ENCODE assay signal across 1 cellular context in the genomic region with DNA sequence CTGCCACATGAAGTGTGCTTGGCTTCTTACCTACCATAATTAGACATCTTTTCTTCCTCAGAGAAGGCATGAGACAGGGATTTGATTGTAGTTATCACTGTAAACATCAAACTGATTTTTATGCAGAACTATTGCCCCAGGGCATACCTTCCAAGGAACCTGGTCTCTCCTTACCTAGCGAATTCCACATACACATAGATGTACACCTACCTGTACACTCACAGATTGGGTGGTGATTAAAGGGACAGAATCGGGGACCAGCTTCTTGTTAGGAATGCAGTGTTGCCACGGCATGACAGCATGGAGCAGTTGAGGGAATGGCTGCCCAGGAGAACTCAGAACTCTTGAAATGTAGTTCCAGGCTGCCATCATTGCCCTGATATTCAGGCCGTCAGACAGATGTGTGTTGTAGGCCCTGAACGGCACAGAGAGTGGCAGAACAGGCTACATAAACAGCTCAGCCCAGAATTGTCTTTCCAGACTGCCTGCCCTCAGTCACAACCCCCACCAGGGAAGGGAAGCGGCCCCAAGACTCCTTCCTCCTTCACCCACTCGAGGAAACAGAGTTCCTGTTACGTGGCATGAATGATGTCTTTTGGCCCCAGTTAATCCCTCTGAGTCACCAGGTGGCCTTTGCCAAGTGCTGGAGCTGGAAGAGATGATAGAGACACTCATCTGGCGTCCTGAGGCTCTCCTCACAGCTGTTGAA.
TF ChIP-seq lines count a peak whose summit lies in the region.

No MANE protein-coding gene starts in this region.

TF ChIP-seq in WTC11, 78 proteins besides CTCF, POLR2A, EP300 and RAD21 (continued from another document):
- TF ChIP-seq, protein P1, sequence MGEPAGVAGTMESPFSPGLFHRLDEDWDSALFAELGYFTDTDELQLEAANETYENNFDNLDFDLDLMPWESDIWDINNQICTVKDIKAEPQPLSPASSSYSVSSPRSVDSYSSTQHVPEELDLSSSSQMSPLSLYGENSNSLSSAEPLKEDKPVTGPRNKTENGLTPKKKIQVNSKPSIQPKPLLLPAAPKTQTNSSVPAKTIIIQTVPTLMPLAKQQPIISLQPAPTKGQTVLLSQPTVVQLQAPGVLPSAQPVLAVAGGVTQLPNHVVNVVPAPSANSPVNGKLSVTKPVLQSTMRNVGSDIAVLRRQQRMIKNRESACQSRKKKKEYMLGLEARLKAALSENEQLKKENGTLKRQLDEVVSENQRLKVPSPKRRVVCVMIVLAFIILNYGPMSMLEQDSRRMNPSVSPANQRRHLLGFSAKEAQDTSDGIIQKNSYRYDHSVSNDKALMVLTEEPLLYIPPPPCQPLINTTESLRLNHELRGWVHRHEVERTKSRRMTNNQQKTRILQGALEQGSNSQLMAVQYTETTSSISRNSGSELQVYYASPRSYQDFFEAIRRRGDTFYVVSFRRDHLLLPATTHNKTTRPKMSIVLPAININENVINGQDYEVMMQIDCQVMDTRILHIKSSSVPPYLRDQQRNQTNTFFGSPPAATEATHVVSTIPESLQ (CRISPR knock-in tag; IDR thresholded peaks at IDR 0.05), result no peak
- TF ChIP-seq HMGA2 (CRISPR knock-in tag; IDR thresholded peaks at IDR 0.05), result no peak
- no peak for TF ChIP-seq TEAD4 (CRISPR knock-in tag; IDR thresholded peaks at IDR 0.05)
- TF ChIP-seq, protein P2, sequence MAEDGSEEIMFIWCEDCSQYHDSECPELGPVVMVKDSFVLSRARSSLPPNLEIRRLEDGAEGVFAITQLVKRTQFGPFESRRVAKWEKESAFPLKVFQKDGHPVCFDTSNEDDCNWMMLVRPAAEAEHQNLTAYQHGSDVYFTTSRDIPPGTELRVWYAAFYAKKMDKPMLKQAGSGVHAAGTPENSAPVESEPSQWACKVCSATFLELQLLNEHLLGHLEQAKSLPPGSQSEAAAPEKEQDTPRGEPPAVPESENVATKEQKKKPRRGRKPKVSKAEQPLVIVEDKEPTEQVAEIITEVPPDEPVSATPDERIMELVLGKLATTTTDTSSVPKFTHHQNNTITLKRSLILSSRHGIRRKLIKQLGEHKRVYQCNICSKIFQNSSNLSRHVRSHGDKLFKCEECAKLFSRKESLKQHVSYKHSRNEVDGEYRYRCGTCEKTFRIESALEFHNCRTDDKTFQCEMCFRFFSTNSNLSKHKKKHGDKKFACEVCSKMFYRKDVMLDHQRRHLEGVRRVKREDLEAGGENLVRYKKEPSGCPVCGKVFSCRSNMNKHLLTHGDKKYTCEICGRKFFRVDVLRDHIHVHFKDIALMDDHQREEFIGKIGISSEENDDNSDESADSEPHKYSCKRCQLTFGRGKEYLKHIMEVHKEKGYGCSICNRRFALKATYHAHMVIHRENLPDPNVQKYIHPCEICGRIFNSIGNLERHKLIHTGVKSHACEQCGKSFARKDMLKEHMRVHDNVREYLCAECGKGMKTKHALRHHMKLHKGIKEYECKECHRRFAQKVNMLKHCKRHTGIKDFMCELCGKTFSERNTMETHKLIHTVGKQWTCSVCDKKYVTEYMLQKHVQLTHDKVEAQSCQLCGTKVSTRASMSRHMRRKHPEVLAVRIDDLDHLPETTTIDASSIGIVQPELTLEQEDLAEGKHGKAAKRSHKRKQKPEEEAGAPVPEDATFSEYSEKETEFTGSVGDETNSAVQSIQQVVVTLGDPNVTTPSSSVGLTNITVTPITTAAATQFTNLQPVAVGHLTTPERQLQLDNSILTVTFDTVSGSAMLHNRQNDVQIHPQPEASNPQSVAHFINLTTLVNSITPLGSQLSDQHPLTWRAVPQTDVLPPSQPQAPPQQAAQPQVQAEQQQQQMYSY (CRISPR knock-in tag; IDR thresholded peaks at IDR 0.05), result no peak
- TF ChIP-seq, protein P3, sequence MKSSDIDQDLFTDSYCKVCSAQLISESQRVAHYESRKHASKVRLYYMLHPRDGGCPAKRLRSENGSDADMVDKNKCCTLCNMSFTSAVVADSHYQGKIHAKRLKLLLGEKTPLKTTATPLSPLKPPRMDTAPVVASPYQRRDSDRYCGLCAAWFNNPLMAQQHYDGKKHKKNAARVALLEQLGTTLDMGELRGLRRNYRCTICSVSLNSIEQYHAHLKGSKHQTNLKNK (CRISPR knock-in tag; IDR thresholded peaks at IDR 0.05), result no peak
- no peak for TF ChIP-seq KAT7 (CRISPR knock-in tag; IDR thresholded peaks at IDR 0.05; ENCODE audit: borderline replicate concordance)
- no peak for TF ChIP-seq CBFB (CRISPR knock-in tag; IDR thresholded peaks at IDR 0.05; ENCODE audit: low read depth)
- no peak for TF ChIP-seq MXD4 (CRISPR knock-in tag; IDR thresholded peaks at IDR 0.05; ENCODE audit: borderline replicate concordance)
- TF ChIP-seq, protein P4, sequence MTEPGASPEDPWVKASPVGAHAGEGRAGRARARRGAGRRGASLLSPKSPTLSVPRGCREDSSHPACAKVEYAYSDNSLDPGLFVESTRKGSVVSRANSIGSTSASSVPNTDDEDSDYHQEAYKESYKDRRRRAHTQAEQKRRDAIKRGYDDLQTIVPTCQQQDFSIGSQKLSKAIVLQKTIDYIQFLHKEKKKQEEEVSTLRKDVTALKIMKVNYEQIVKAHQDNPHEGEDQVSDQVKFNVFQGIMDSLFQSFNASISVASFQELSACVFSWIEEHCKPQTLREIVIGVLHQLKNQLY (CRISPR knock-in tag; IDR thresholded peaks at IDR 0.05), result no peak
- no peak for TF ChIP-seq ATF1 (CRISPR knock-in tag; IDR thresholded peaks at IDR 0.05)
- TF ChIP-seq FOXP1 (CRISPR knock-in tag; IDR thresholded peaks at IDR 0.05; ENCODE audit: borderline replicate concordance), result no peak
- no peak for TF ChIP-seq TCF7 (CRISPR knock-in tag; IDR thresholded peaks at IDR 0.05; ENCODE audit: low read depth)
- TF ChIP-seq NFYB (CRISPR knock-in tag; conservative IDR thresholded peaks at IDR 0.05; ENCODE audit: low read depth), result no peak
